10 cellular contexts compared by ENCODE assay signal in the genomic region with DNA sequence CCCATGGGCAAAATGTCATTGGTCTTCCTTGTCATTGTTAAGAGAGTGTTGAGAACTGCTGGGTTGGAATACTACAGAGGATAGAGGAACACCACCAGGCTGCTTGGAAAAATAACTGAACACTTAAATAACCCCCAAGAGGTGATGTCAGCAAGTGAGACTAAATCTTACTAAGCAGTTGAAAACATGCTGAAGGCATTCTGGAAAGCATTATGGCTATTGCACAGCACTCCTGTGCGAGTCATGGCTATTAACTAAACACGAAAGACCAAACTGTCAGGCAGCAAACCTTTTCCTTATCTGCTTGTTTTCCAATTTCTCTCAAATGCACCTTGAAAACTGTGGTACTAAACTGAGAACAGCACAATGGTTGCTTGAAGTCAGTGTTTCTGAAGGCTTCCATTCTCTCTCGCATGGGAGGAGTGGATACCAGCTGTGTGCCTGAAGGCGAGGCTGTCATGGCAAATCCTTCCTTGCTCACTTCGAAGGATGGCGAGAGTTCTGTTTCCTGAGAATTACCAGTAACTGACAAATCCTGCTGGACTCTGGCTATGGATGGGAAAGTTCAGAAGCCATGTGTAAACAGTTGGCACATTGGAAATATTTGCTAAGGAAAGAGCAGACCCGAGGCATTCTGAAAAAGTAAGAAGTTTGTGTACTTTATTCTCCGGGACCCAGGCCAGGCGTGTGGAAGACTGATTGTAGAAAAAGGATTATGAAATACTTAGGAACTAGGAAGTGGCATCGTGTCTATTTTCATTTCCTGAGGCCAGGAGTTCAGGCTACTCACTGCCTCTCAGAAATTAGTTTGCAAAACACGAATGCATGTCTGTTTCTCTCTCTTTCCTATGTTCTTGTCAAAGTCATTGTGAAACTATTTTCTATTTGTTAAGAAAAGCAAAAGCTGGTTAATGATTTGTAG.
DNase-seq lines count a peak whose midpoint lies in the region; ATAC-seq and TF ChIP-seq lines count a peak whose summit lies in the region.
"Had no signal": no experiment of that assay in that cellular context is flagged by ENCODE, and none has a peak within 500 bp of the region (broad histone marks: within the 10 kb centered on the region; RNA-seq: fewer than 3 reads in every experiment).

No MANE protein-coding gene starts in this region.

- H3K27me3 Mint-ChIP-seq in immature natural killer cell (ENCODE audit: low read depth in 3 of 3) = no peaks in the 10 kb centered on the region

- H3K9me3 ChIP-seq in stomach smooth muscle (ENCODE audit: control insufficient read depth in 2 of 2, low read length in 2 of 2) = no peaks in the 10 kb centered on the region

- no peaks in the 10 kb centered on the region for H3K4me1 Mint-ChIP-seq in immature natural killer cell

- DNase-seq in RWPE1 (ENCODE audit: low spot score) = peak; percentile 36
- DNase-seq in left ventricle myocardium superior = peak; percentile 66
- DNase-seq in immature natural killer cell = no peak
- DNase-seq in NCI-H524 treated with DMSO at 0.1 percent for 48 hours (lab: John Stamatoyannopoulos, UW) = no peak
- DNase-seq in C1 segment of cervical spinal cord (lab: John Stamatoyannopoulos, UW) = no peak
- DNase-seq: NCI-H2029 had no signal

- H3K4me1 ChIP-seq in stomach smooth muscle (ENCODE audit: control insufficient read depth, insufficient read depth, low read length) = no peaks in the 10 kb centered on the region

- H3K27ac ChIP-seq in RWPE1 (peak overlapping the region; percentile 57; the same call in 1 of the 2 replicates), stomach smooth muscle (ENCODE audit: low read length) (no peak overlapping the region)

- no peaks in the 10 kb centered on the region for H3K36me3 Mint-ChIP-seq in immature natural killer cell

- TF ChIP-seq CTCF in RWPE1 (conservative IDR thresholded peaks at IDR 0.05; ENCODE audit: low read depth) = no peak

- no peaks in the 10 kb centered on the region for H3K9me3 Mint-ChIP-seq in immature natural killer cell
- H3K9me3 Mint-ChIP-seq: activated T-helper 2 cell treated with anti-CD3 and anti-CD28 coated beads, Interferon-gamma antibody, Interleukin-2, Interleukin-4, amounts not matched to agents 10 μg/mL and 5 μg/mL and 100 μg/mL, durations not matched to agents 14 hours and 24 hours and 36 hours had no signal

- POLR2A ChIA-PET in RWPE1 (lab: Yijun Ruan, JAX; ENCODE audit: low non-redundant PET) = no interaction called here

- intact Hi-C loops in left ventricle myocardium superior (cut with micrococcal nuclease) = no loop called here

- no peak overlapping the region for H3K4me3 Mint-ChIP-seq in immature natural killer cell

- H3K27me3 ChIP-seq in stomach smooth muscle (ENCODE audit: control insufficient read depth in 1 of 2, insufficient read depth in 2 of 2, low read length in 2 of 2) = no peaks in the 10 kb centered on the region

- peak overlapping the region; percentile 3 to 40 for H3K4me3 ChIP-seq in stomach smooth muscle (ENCODE audit: low read length in 2 of 2)

- no peak overlapping the region for H3K9ac ChIP-seq in stomach smooth muscle (ENCODE audit: low read length in 2 of 2)

- H3K27ac Mint-ChIP-seq in immature natural killer cell = no peak overlapping the region
- H3K27ac Mint-ChIP-seq: activated T-helper 2 cell treated with anti-CD3 and anti-CD28 coated beads, Interferon-gamma antibody, Interleukin-2, Interleukin-4, amounts not matched to agents 10 μg/mL and 5 μg/mL and 100 μg/mL, durations not matched to agents 14 hours and 24 hours and 36 hours had no signal

- ATAC-seq in GM21423 (IDR thresholded peaks at IDR 0.05; ENCODE audit: unreplicated experiment) (peak; percentile 52), left ventricle myocardium superior (peak; percentile 94), SK-N-SH treated with all-trans-retinoic acid at 6 μM for 48 hours (no peak)

- no peaks in the 10 kb centered on the region for H3K36me3 ChIP-seq in stomach smooth muscle (ENCODE audit: control insufficient read depth in 2 of 2, insufficient read depth in 2 of 2, low read length in 2 of 2)

- CTCF ChIA-PET in RWPE1 (lab: Yijun Ruan, JAX) = no interaction called here

TF ChIP-seq in SK-N-SH treated with all-trans-retinoic acid at 6 μM for 48 hours, 23 proteins besides CTCF, POLR2A, EP300 and RAD21:
- no peak for TF ChIP-seq ZNF8 (CRISPR knock-in tag; IDR thresholded peaks at IDR 0.05)
- TF ChIP-seq ZNF565 (CRISPR knock-in tag; conservative IDR thresholded peaks at IDR 0.05; ENCODE audit: low read depth) = no peak
- TF ChIP-seq, protein P1, sequence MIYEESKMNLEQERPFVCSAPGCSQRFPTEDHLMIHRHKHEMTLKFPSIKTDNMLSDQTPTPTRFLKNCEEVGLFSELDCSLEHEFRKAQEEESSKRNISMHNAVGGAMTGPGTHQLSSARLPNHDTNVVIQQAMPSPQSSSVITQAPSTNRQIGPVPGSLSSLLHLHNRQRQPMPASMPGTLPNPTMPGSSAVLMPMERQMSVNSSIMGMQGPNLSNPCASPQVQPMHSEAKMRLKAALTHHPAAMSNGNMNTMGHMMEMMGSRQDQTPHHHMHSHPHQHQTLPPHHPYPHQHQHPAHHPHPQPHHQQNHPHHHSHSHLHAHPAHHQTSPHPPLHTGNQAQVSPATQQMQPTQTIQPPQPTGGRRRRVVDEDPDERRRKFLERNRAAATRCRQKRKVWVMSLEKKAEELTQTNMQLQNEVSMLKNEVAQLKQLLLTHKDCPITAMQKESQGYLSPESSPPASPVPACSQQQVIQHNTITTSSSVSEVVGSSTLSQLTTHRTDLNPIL (CRISPR knock-in tag; IDR thresholded peaks at IDR 0.05; ENCODE audit: low read depth) = no peak
- no peak for TF ChIP-seq CSRNP3 (CRISPR knock-in tag; IDR thresholded peaks at IDR 0.05)
- TF ChIP-seq ZFP3 (CRISPR knock-in tag; IDR thresholded peaks at IDR 0.05) = no peak
- no peak for TF ChIP-seq POU6F1 (CRISPR knock-in tag; IDR thresholded peaks at IDR 0.05; ENCODE audit: borderline replicate concordance, low read depth)
- TF ChIP-seq ISL1 (CRISPR knock-in tag; IDR thresholded peaks at IDR 0.05) = no peak
- no peak for TF ChIP-seq GLIS3 (CRISPR knock-in tag; IDR thresholded peaks at IDR 0.05)
- no peak for TF ChIP-seq ESRRG (CRISPR knock-in tag; IDR thresholded peaks at IDR 0.05)

Comparison
In these comparisons a context has a peak if more than half of its experiments do, and no peak if none do; other contexts are left out.
1. DNase-seq: peak in RWPE1 (single experiment) and left ventricle myocardium superior (single experiment); none in immature natural killer cell (0 of 3), NCI-H524 treated with DMSO at 0.1 percent for 48 hours (single experiment) and C1 segment of cervical spinal cord (0 of 14).